ENCODE assay signal across 8 cellular contexts in the genomic region with DNA sequence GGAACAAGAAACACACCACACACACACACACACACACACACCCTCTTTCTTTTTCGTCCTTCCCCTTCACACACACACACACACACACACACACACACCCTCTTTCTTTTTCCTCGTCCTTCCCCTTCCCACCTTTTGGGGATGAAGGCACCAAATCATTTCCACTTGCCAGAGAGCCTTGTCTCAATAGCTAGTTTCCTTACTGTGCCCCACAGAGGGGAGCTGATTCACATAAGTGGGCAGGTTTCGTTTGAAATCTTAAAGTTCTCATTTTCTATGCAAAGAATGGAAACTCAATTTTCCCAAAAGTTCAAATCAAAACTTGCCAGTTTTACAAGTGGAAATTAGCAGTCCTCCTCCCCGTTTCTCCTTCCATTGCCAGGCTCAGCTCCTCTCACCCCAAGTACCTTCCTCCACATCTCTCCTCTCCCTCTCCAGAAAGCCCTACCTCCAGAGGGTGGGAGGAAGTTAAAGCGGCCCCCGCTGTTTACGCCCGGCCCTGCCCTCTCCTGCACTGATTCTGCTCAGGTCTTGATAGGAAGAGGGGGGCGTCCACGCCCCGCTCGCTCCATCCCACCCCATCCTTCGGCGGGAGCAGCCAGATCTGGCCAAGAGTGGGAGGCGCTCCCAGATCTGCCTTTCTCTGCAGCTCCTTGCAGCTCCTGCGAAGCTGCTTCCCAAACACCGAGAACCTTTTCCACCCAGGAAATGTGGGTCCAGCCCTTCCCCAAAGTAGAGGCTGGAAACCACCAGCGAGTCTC.
A peak's percentile ranks its signal among the peaks of the same experiment; 100 is the strongest.
DNase-seq lines count a peak whose midpoint lies in the region; ATAC-seq and TF ChIP-seq lines count a peak whose summit lies in the region.

No MANE protein-coding gene starts in this region.

- peak overlapping the region; percentile 83 to 93 (median 93) for H3K4me3 Mint-ChIP-seq in nephron

- H3K4me1 Mint-ChIP-seq in nephron: peaks cover 36% of the 10 kb centered on the region

- peaks cover 71% of the 10 kb centered on the region for H3K27me3 Mint-ChIP-seq in nephron (ENCODE audit: low read depth)

- H3K27ac Mint-ChIP-seq in nephron: peak overlapping the region; percentile 32 to 81 (median 58)

- no peaks in the 10 kb centered on the region for H3K9me3 Mint-ChIP-seq in nephron

- ATAC-seq in GM18517 (IDR thresholded peaks at IDR 0.05; ENCODE audit: unreplicated experiment): no peak
- ATAC-seq in GM19324 (IDR thresholded peaks at IDR 0.05; ENCODE audit: low FRiP score, unreplicated experiment): no peak

- DNase-seq in C1 segment of cervical spinal cord (lab: John Stamatoyannopoulos, UW): peak in 12 of 14 donors; percentile 21 to 82 (median 70)
- DNase-seq in NCI-H345 treated with DMSO at 0.1 percent for 48 hours (lab: John Stamatoyannopoulos, UW; ENCODE audit: unreplicated experiment): peak; percentile 61
- DNase-seq in fibroblast of peridontal ligament (ENCODE audit: extremely low read depth): peak; percentile 30
- no peak for DNase-seq in germinal center (ENCODE audit: low spot score)
- no peak for DNase-seq in stimulated activated naive CD4-positive, alpha-beta T cell treated with Interleukin-2 at 50 U/mL for 16 hours (lab: John Stamatoyannopoulos, UW)

- TF ChIP-seq CTCF in nephron (IDR thresholded peaks at IDR 0.05; ENCODE audit: unreplicated experiment in 3 of 3): no peak

- H3K36me3 Mint-ChIP-seq in nephron (ENCODE audit: low read depth): no peaks in the 10 kb centered on the region

Comparison
In these comparisons a context has a peak if more than half of its experiments do, and no peak if none do; other contexts are left out.
1. DNase-seq: peak in C1 segment of cervical spinal cord (12 of 14), NCI-H345 treated with DMSO at 0.1 percent for 48 hours (single experiment) and fibroblast of peridontal ligament (single experiment); none in germinal center (single experiment) and stimulated activated naive CD4-positive, alpha-beta T cell treated with Interleukin-2 at 50 U/mL for 16 hours (single experiment).